ENCODE assay signal across 1 cellular context in the genomic region with DNA sequence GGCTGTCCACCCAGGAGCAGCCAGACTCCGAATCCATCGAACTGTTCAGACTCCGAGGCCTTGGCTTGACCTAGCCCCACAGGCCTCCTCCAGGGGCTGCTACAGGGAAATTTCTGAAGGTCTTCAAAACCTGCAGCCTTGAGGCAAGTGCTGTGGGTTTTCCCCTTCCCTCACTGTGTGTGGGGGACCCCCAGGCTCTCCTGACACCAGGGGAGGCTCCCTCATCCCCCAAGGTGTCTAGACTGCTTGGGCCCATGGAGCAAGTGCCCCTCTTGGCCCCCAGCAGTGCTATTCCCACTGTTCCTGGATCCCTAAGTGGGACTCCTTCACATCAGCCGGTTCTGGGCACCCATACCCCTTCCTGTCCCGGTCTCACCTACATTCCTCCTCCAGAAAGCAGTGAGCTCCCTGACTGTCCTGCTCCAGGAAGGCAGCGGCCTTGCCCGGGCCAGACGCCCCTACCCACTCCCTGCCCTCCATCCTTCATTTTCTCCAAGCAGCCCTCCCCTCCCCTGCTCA.
TF ChIP-seq lines count a peak whose summit lies in the region.

No MANE protein-coding gene starts in this region.

TF ChIP-seq in HCT116, 20 proteins besides CTCF, POLR2A, EP300 and RAD21 (continued from another document):
- TF ChIP-seq SRF (IDR thresholded peaks at IDR 0.05; ENCODE audit: low read depth) (no peak), CEBPB (IDR thresholded peaks at IDR 0.05; ENCODE audit: low read depth) (no peak), EGR1 (IDR thresholded peaks at IDR 0.05; ENCODE audit: low read depth) (no peak), SP1 (IDR thresholded peaks at IDR 0.05; ENCODE audit: low read depth) (no peak), ZNF274 (IDR thresholded peaks at IDR 0.05; ENCODE audit: low read depth, low read length) (no peak), YY1 (IDR thresholded peaks at IDR 0.05; ENCODE audit: extremely low read depth, insufficient replicate concordance, low read depth, low read length) (no peak)
- TF ChIP-seq, protein P1, sequence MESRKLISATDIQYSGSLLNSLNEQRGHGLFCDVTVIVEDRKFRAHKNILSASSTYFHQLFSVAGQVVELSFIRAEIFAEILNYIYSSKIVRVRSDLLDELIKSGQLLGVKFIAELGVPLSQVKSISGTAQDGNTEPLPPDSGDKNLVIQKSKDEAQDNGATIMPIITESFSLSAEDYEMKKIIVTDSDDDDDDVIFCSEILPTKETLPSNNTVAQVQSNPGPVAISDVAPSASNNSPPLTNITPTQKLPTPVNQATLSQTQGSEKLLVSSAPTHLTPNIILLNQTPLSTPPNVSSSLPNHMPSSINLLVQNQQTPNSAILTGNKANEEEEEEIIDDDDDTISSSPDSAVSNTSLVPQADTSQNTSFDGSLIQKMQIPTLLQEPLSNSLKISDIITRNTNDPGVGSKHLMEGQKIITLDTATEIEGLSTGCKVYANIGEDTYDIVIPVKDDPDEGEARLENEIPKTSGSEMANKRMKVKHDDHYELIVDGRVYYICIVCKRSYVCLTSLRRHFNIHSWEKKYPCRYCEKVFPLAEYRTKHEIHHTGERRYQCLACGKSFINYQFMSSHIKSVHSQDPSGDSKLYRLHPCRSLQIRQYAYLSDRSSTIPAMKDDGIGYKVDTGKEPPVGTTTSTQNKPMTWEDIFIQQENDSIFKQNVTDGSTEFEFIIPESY (IDR thresholded peaks at IDR 0.05; ENCODE audit: extremely low read depth, insufficient replicate concordance, low read length) = no peak
